In genomic region chr21:34204481-34205439, GRCh38 we compare ENCODE assay signal across 12 cellular contexts.
DNase-seq lines count a peak whose midpoint lies in the region; ATAC-seq and TF ChIP-seq lines count a peak whose summit lies in the region.
"Had no signal": no experiment of that assay in that cellular context is flagged by ENCODE, and none has a peak within 500 bp of the region (broad histone marks: within the 10 kb centered on the region; RNA-seq: fewer than 3 reads in every experiment).

No MANE protein-coding gene starts in this region.

- peak overlapping the region; percentile 30 for H3K27ac Mint-ChIP-seq in neural crest cell (ENCODE audit: unreplicated experiment)
- H3K27ac Mint-ChIP-seq in activated T-helper 1 cell treated with anti-CD3 and anti-CD28 coated beads, Interleukin-12 subunit alpha, Interleukin-12 subunit beta, Interleukin-2, Interleukin-4 antibody, amounts not matched to agents 30 ng/mL and 10 ng/mL and 1 ng/mL, durations not matched to agents 14 hours and 24 hours and 36 hours, result no peak overlapping the region
- H3K27ac Mint-ChIP-seq: activated T-helper 17 cell treated with anti-CD3 and anti-CD28 coated beads, Interleukin-2, amount 50 U/mL, for 72 hours; naive thymus-derived CD8-positive, alpha-beta T cell had no signal

- peaks cover 5% of the 10 kb centered on the region for H3K9me3 Mint-ChIP-seq in neural crest cell
- peaks cover 9% of the 10 kb centered on the region for H3K9me3 Mint-ChIP-seq in activated T-helper 1 cell treated with anti-CD3 and anti-CD28 coated beads, Interleukin-12 subunit alpha, Interleukin-12 subunit beta, Interleukin-2, Interleukin-4 antibody, amounts not matched to agents 30 ng/mL and 10 ng/mL and 1 ng/mL, durations not matched to agents 14 hours and 24 hours and 36 hours

- peak overlapping the region; percentile 44 for H3K4me3 Mint-ChIP-seq in neural crest cell
- H3K4me3 Mint-ChIP-seq in activated T-helper 1 cell treated with anti-CD3 and anti-CD28 coated beads, Interleukin-12 subunit alpha, Interleukin-12 subunit beta, Interleukin-2, Interleukin-4 antibody, amounts not matched to agents 30 ng/mL and 10 ng/mL and 1 ng/mL, durations not matched to agents 14 hours and 24 hours and 36 hours, result no peak overlapping the region
- H3K4me3 Mint-ChIP-seq: activated T-helper 17 cell treated with anti-CD3 and anti-CD28 coated beads, Interleukin-2, amount 50 U/mL, for 72 hours; naive thymus-derived CD8-positive, alpha-beta T cell had no signal

- H3K4me1 Mint-ChIP-seq in neural crest cell, result peaks cover 59% of the 10 kb centered on the region
- peaks cover 52% of the 10 kb centered on the region for H3K4me1 Mint-ChIP-seq in activated T-helper 1 cell treated with anti-CD3 and anti-CD28 coated beads, Interleukin-12 subunit alpha, Interleukin-12 subunit beta, Interleukin-2, Interleukin-4 antibody, amounts not matched to agents 30 ng/mL and 10 ng/mL and 1 ng/mL, durations not matched to agents 14 hours and 24 hours and 36 hours (ENCODE audit: low read depth)

- no peaks in the 10 kb centered on the region for H3K27me3 Mint-ChIP-seq in neural crest cell (ENCODE audit: low read depth)
- peaks cover 2% of the 10 kb centered on the region for H3K27me3 Mint-ChIP-seq in activated T-helper 1 cell treated with anti-CD3 and anti-CD28 coated beads, Interleukin-12 subunit alpha, Interleukin-12 subunit beta, Interleukin-2, Interleukin-4 antibody, amounts not matched to agents 30 ng/mL and 10 ng/mL and 1 ng/mL, durations not matched to agents 14 hours and 24 hours and 36 hours (ENCODE audit: insufficient read depth)
- H3K27me3 Mint-ChIP-seq: activated T-helper 17 cell treated with anti-CD3 and anti-CD28 coated beads, Interleukin-2, amount 50 U/mL, for 72 hours had no signal

- DNase-seq in DMS 273 (lab: John Stamatoyannopoulos, UW; ENCODE audit: unreplicated experiment) (peak; percentile 96), NCI-H146 (lab: John Stamatoyannopoulos, UW) (peak; percentile 90), astrocyte of the hippocampus (ENCODE audit: low read depth, low spot score) (peak; percentile 38), neural crest cell (ENCODE audit: low read depth, low spot score) (no peak)
- no peak for DNase-seq in activated CD4-positive, alpha-beta T cell treated with anti-CD3 and anti-CD28 coated beads for 4 hours
- DNase-seq in activated T-helper 1 cell treated with anti-CD3 and anti-CD28 coated beads, Interleukin-12 subunit alpha, Interleukin-12 subunit beta, Interleukin-2, Interleukin-4 antibody, amounts not matched to agents 30 ng/mL and 10 ng/mL and 1 ng/mL, durations not matched to agents 14 hours and 24 hours and 36 hours (ENCODE audit: low spot score), result no peak
- DNase-seq: Calu3; naive thymus-derived CD8-positive, alpha-beta T cell; upper lobe of right lung had no signal

- H3K36me3 Mint-ChIP-seq in neural crest cell (ENCODE audit: low read depth), result peaks cover 6% of the 10 kb centered on the region
- H3K36me3 Mint-ChIP-seq in activated T-helper 1 cell treated with anti-CD3 and anti-CD28 coated beads, Interleukin-12 subunit alpha, Interleukin-12 subunit beta, Interleukin-2, Interleukin-4 antibody, amounts not matched to agents 30 ng/mL and 10 ng/mL and 1 ng/mL, durations not matched to agents 14 hours and 24 hours and 36 hours (ENCODE audit: low read depth), result peaks cover 11% of the 10 kb centered on the region

- ATAC-seq in GM21786 (IDR thresholded peaks at IDR 0.05; ENCODE audit: unreplicated experiment), result no peak
- no peak for ATAC-seq in GM21723 (IDR thresholded peaks at IDR 0.05; ENCODE audit: unreplicated experiment)
- ATAC-seq: activated T-helper 17 cell treated with anti-CD3 and anti-CD28 coated beads, Interleukin-2, amount 50 U/mL, for 72 hours; naive thymus-derived CD8-positive, alpha-beta T cell; upper lobe of right lung had no signal

- no peak for TF ChIP-seq CTCF in neural crest cell (conservative IDR thresholded peaks at IDR 0.05)

- intact Hi-C loops in activated T-helper 1 cell treated with anti-CD3 and anti-CD28 coated beads, Interleukin-12 subunit alpha, Interleukin-12 subunit beta, Interleukin-2, Interleukin-4 antibody, amounts not matched to agents 30 ng/mL and 10 ng/mL and 1 ng/mL, durations not matched to agents 14 hours and 24 hours and 36 hours (cut with micrococcal nuclease), result loop anchor here (5.0 kb wide), 1 partner anchor 143 kb away; no protein-coding TSS in a partner anchor

Comparison
In these comparisons a context has a peak if more than half of its experiments do, and no peak if none do; other contexts are left out.
1. DNase-seq: peak in DMS 273 (single experiment), NCI-H146 (single experiment) and astrocyte of the hippocampus (single experiment); none in neural crest cell (single experiment), activated CD4-positive, alpha-beta T cell treated with anti-CD3 and anti-CD28 coated beads for 4 hours (0 of 2) and activated T-helper 1 cell treated with anti-CD3 and anti-CD28 coated beads, Interleukin-12 subunit alpha, Interleukin-12 subunit beta, Interleukin-2, Interleukin-4 antibody, amounts not matched to agents 30 ng/mL and 10 ng/mL and 1 ng/mL, durations not matched to agents 14 hours and 24 hours and 36 hours (single experiment).